ENCODE assay signal across 1 cellular context in genomic region chr5:75336625-75337336, GRCh38.
TF ChIP-seq lines count a peak whose summit lies in the region.

Gene HMGCR, plus strand, starts transcription at chr5:75337220. Its CDS starts 5,386 bp downstream, at chr5:75342606.

TF ChIP-seq in HepG2, 621 proteins besides CTCF, POLR2A, EP300 and RAD21 (continued from another document and continues in another):
- TF ChIP-seq ZNF512B (CRISPR knock-in tag; IDR thresholded peaks at IDR 0.05; ENCODE audit: borderline replicate concordance) (no peak), FOSL2 (CRISPR knock-in tag; IDR thresholded peaks at IDR 0.05) (peak; percentile 48), ZNF264 (CRISPR knock-in tag; IDR thresholded peaks at IDR 0.05) (peak; percentile 74), TERF1 (CRISPR knock-in tag; IDR thresholded peaks at IDR 0.05) (no peak), RFX5 (IDR thresholded peaks at IDR 0.05; ENCODE audit: low read depth, low read length) (peak; percentile 92), ZNF34 (CRISPR knock-in tag; IDR thresholded peaks at IDR 0.05; ENCODE audit: borderline replicate concordance) (no peak), SNAI1 (CRISPR knock-in tag; IDR thresholded peaks at IDR 0.05; ENCODE audit: borderline replicate concordance) (no peak), ZBTB1 (CRISPR knock-in tag; IDR thresholded peaks at IDR 0.05; ENCODE audit: borderline replicate concordance) (no peak), NFE2L2 (IDR thresholded peaks at IDR 0.05; ENCODE audit: low read length) (no peak), WIZ (CRISPR knock-in tag; IDR thresholded peaks at IDR 0.05) (no peak; the same call in 1 of the 2 replicates), THAP9 (CRISPR knock-in tag; IDR thresholded peaks at IDR 0.05; ENCODE audit: borderline replicate concordance) (peak; percentile 79; the same call in 1 of the 2 replicates), NR0B2 (CRISPR knock-in tag; IDR thresholded peaks at IDR 0.05) (no peak), ZBTB2 (CRISPR knock-in tag; IDR thresholded peaks at IDR 0.05; ENCODE audit: low read depth) (0 out of 2 replicates have a peak, but pooled peaks have one; percentile 42), HOXD1 (CRISPR knock-in tag; IDR thresholded peaks at IDR 0.05) (no peak), ZNF430 (CRISPR knock-in tag; IDR thresholded peaks at IDR 0.05) (no peak), ZBTB46 (CRISPR knock-in tag; IDR thresholded peaks at IDR 0.05; ENCODE audit: borderline replicate concordance) (no peak), HNRNPL (IDR thresholded peaks at IDR 0.05; ENCODE audit: low read depth, low read length) (0 out of 2 replicates have a peak, but pooled peaks have one; percentile 37), MAX (IDR thresholded peaks at IDR 0.05) (peak; percentile 91), JDP2 (CRISPR knock-in tag; IDR thresholded peaks at IDR 0.05; ENCODE audit: borderline replicate concordance) (no peak), FOXK2 (IDR thresholded peaks at IDR 0.05) (no peak), PRPF4 (IDR thresholded peaks at IDR 0.05; ENCODE audit: low read depth, low read length, poor library complexity, severe bottlenecking) (no peak), ZNF770 (CRISPR knock-in tag; IDR thresholded peaks at IDR 0.05) (peak; percentile 24; the same call in 1 of the 2 replicates), PRMT3 (CRISPR knock-in tag; IDR thresholded peaks at IDR 0.05; ENCODE audit: borderline replicate concordance, low read depth) (peak; percentile 62; the same call in 1 of the 2 replicates), NCOR1 (IDR thresholded peaks at IDR 0.05; ENCODE audit: borderline replicate concordance, low read length) (no peak), ZKSCAN1 (IDR thresholded peaks at IDR 0.05; ENCODE audit: low read length) (peak; percentile 32; the same call in 1 of the 2 replicates), KDM1A (CRISPR knock-in tag; IDR thresholded peaks at IDR 0.05) (no peak), SCMH1 (CRISPR knock-in tag; IDR thresholded peaks at IDR 0.05; ENCODE audit: borderline replicate concordance) (no peak), ZNF569 (CRISPR knock-in tag; IDR thresholded peaks at IDR 0.05; ENCODE audit: borderline replicate concordance) (no peak), HNRNPLL (IDR thresholded peaks at IDR 0.05; ENCODE audit: low read depth, low read length, poor library complexity, severe bottlenecking) (peak; percentile 98), ZNF800 (CRISPR knock-in tag; IDR thresholded peaks at IDR 0.05) (no peak), LCORL (IDR thresholded peaks at IDR 0.05) (no peak), LCORL (CRISPR knock-in tag; IDR thresholded peaks at IDR 0.05) (peak; percentile 75), KDM3A (CRISPR knock-in tag; IDR thresholded peaks at IDR 0.05; ENCODE audit: low read depth) (no peak), ZNF205 (CRISPR knock-in tag; IDR thresholded peaks at IDR 0.05) (no peak; the same call in 1 of the 2 replicates), ZNF768 (CRISPR knock-in tag; IDR thresholded peaks at IDR 0.05) (peak; percentile 30; the same call in 1 of the 2 replicates), GABPA (IDR thresholded peaks at IDR 0.05; ENCODE audit: low read depth, low read length) (no peak), GABPA (CRISPR knock-in tag; IDR thresholded peaks at IDR 0.05; ENCODE audit: low read depth) (peak; percentile 20; the same call in 1 of the 2 replicates), ZNF556 (CRISPR knock-in tag; IDR thresholded peaks at IDR 0.05; ENCODE audit: borderline replicate concordance) (peak; percentile 87), ZNF563 (CRISPR knock-in tag; IDR thresholded peaks at IDR 0.05) (peak; percentile 77; the same call in 1 of the 2 replicates), E2F2 (CRISPR knock-in tag; IDR thresholded peaks at IDR 0.05; ENCODE audit: borderline replicate concordance) (0 out of 2 replicates have a peak, but pooled peaks have one; percentile 12), ONECUT2 (CRISPR knock-in tag; IDR thresholded peaks at IDR 0.05) (no peak), ZNF234 (CRISPR knock-in tag; conservative IDR thresholded peaks at IDR 0.05) (no peak), CSRNP1 (CRISPR knock-in tag; IDR thresholded peaks at IDR 0.05) (peak; percentile 75; the same call in 1 of the 2 replicates)
